In the genomic region with DNA sequence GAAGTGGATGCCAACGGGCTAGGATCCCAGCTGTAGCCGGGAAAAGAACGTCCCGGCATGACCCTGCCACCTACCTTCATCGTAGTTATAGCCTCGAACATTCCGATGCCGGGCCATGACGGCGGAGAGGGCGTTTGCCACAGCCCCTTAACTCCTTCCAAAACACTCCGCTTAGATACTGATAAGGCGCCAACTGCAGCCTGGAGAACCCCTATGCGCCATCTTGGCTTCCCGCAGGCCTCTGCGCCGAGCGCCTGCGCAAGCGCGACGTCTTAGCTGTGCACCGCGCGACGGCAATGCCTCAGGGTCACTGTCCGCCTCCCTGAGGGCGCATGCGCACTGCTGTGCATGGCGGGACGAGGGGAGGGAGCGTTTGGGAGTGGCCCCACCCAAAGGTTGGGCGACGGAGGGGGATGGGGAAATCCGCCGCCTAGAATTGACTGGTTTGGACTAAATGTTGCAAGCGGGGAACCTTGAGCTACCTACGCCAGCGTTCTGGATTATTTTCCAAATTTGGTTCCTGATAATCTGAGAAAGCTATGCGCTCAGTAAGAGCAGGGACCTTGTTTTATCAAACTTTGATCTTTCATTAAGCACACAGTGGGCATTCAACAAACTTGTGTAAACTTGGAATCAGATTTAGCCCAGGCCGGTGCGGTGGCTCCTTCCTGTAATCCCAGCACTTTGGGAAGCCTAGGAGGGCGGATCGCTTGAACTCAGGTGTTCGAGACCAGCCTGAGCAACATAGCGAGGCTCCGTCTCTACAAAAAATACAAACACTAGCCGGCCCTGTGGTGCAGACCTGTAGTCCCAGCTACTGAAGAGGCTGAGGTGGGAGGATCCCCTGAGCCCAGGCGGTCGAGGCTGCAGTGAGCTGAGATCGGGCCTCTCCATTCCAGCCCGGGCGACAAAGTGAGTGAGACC, we compare ENCODE assay signal across 8 cellular contexts. TPM values are rescaled to one million over a fixed set of nuclear protein-coding genes. Genes with fewer than 3 reads are reported as not detected.
DNase-seq lines count a peak whose midpoint lies in the region; ATAC-seq, FAIRE-seq and TF ChIP-seq lines count a peak whose summit lies in the region.

TSS of gene HBS1L (minus strand) at position 248 of the 924 bp plus-strand sequence. CDS start at position 117, 131 bp downstream.

- H3K9me3 ChIP-seq in kidney (ENCODE audit: control insufficient read depth in 1 of 2, low read length in 2 of 2), result no peaks in the 10 kb centered on the region

- peak; percentile 98 for DNase-seq in Ammon's horn (ENCODE audit: low spot score)
- DNase-seq in GM19238 (ENCODE audit: insufficient read length, low spot score), result peak; percentile 87
- peak; percentile 98 to 99 for DNase-seq in NCI-H524 (lab: John Stamatoyannopoulos, UW)
- DNase-seq in activated CD4-positive, alpha-beta T cell treated with anti-CD3 and anti-CD28 coated beads for 36 hours, result peak; percentile 99
- peak; percentile 99 for DNase-seq in choroid plexus epithelial cell (ENCODE audit: low read depth)
- DNase-seq in kidney, result peak; percentile 99
- peak; percentile 98 for DNase-seq in stimulated activated CD4-positive, alpha-beta T cell treated with anti-CD3 and anti-CD28 coated beads, Interleukin-15, amount 100 ng/mL, for 24 hours

- H3K4me1 ChIP-seq in kidney (ENCODE audit: control insufficient read depth in 1 of 2, insufficient read depth in 1 of 2, low read depth in 1 of 2, low read length in 2 of 2), result peaks cover 0 to 6% of the 10 kb centered on the region in 2 donors

- H3K36me3 ChIP-seq in kidney (ENCODE audit: control insufficient read depth in 1 of 2, insufficient read depth in 2 of 2, low read length in 2 of 2), result no peaks in the 10 kb centered on the region

- H3K4me1 Mint-ChIP-seq in activated CD4-positive, alpha-beta T cell treated with anti-CD3 and anti-CD28 coated beads for 36 hours, result peaks cover 22% of the 10 kb centered on the region

- peak within 1 kb of the TSS; percentile 96 for H3K27ac Mint-ChIP-seq in activated CD4-positive, alpha-beta T cell treated with anti-CD3 and anti-CD28 coated beads for 36 hours

- peak within 1 kb of the TSS; percentile 94 for H3K4me3 Mint-ChIP-seq in activated CD4-positive, alpha-beta T cell treated with anti-CD3 and anti-CD28 coated beads for 36 hours

- FAIRE-seq in kidney (lab: Jason Lieb, UNC), result peak; percentile 47

- peak; percentile 98 for ATAC-seq in HG03442 (IDR thresholded peaks at IDR 0.05; ENCODE audit: unreplicated experiment)
- peak; percentile 96 for ATAC-seq in activated CD4-positive, alpha-beta T cell treated with anti-CD3 and anti-CD28 coated beads for 36 hours

- H3K27ac ChIP-seq in kidney (ENCODE audit: low read depth in 2 of 2, low read length in 2 of 2), result peak within 1 kb of the TSS; percentile 77 to 87

- POLR2A ChIA-PET in activated CD4-positive, alpha-beta T cell treated with anti-CD3 and anti-CD28 coated beads for 36 hours (lab: Charles Lee), result interaction anchor here (0.6 to 1.8 kb wide), 11 partner anchors 9 to 584 kb away, joined by 3 to 14 read pairs (median 5); partner anchors contain the start of gene MYB

- H3K4me3 ChIP-seq in choroid plexus epithelial cell (ENCODE audit: low read depth, low read length) (peak within 1 kb of the TSS; percentile 77), kidney (ENCODE audit: low read length in 2 of 2) (peak within 1 kb of the TSS; percentile 95 to 99)

- TF ChIP-seq CTCF in choroid plexus epithelial cell (conservative IDR thresholded peaks at IDR 0.05; ENCODE audit: low read depth, low read length) (no peak), kidney (IDR thresholded peaks at IDR 0.05; ENCODE audit: borderline replicate concordance, extremely low read depth, insufficient read depth) (no peak)

- peak within 1 kb of the TSS; percentile 97 to 98 for H3K9ac ChIP-seq in kidney (ENCODE audit: low read length in 2 of 2)

- no peaks in the 10 kb centered on the region for H3K9me3 Mint-ChIP-seq in activated CD4-positive, alpha-beta T cell treated with anti-CD3 and anti-CD28 coated beads for 36 hours (ENCODE audit: low read depth)

- H3K36me3 Mint-ChIP-seq in activated CD4-positive, alpha-beta T cell treated with anti-CD3 and anti-CD28 coated beads for 36 hours (ENCODE audit: low read depth), result peaks cover 11% of the 10 kb centered on the region

- CTCF ChIA-PET in activated CD4-positive, alpha-beta T cell treated with anti-CD3 and anti-CD28 coated beads for 36 hours (lab: Charles Lee), result interaction anchor here (0.6 to 2.0 kb wide), 19 partner anchors 10 to 1624 kb away, joined by 3 to 9 read pairs (median 3); no protein-coding TSS in a partner anchor

- intact Hi-C loops in activated CD4-positive, alpha-beta T cell treated with anti-CD3 and anti-CD28 coated beads for 36 hours (cut with DNase I, micrococcal nuclease), result loop anchor here (1.0 to 5.0 kb wide), 12 partner anchors 25 to 1234 kb away; partner anchors contain the start of gene BCLAF1 (in 1 of the 2)
- intact Hi-C loops in kidney (cut with DNase I), result no loop called here

- no peaks in the 10 kb centered on the region for H3K27me3 Mint-ChIP-seq in activated CD4-positive, alpha-beta T cell treated with anti-CD3 and anti-CD28 coated beads for 36 hours

RNA-seq across cellular contexts. Expression of gene HBS1L, which starts in this region (rescaled TPM):
- 100 to 1,000 TPM; 133 to 141 TPM for total RNA-seq in activated CD4-positive, alpha-beta T cell treated with anti-CD3 and anti-CD28 coated beads for 36 hours
- 59.1 TPM for total RNA-seq in kidney
- polyA plus RNA-seq in kidney (ENCODE audit: insufficient read depth, low read depth, low replicate concordance), result 21.0 TPM

Comparison
In these comparisons a context has a peak if more than half of its experiments do, and no peak if none do; other contexts are left out.
1. Peak in every context shown above with its lines: DNase-seq, ATAC-seq, H3K4me3 ChIP-seq and H3K27ac ChIP-seq.